Comparison of ENCODE assay signal across 15 cellular contexts in the genomic region with DNA sequence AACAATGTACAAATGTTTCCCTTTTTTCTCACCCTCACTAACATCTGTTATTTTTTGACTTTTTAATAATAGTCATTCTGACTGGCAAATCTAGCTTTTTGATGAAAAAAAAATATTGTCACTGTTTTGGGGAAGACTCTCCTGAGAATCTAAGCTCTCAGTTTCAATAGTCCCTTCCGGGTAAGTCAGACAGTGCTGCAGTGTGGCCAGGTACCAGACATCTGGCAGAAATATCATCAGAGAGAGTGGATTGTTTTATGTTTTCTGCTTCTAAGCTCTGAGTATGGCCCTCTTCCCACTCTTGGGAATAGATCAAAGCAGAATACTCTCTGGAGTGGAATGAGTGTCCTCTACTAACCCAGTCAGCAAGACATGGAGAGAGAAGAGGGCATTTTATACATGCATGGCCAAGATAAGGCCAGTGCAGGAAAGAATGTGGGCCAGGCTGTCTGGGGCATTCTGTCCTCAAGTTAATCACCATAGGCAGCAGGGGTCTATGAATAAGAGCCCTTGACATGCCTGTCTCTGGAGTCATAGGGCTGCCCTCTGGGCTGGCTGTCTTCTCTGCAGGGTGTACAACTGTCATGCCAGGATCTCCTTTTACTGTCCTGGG. TPM values are rescaled to one million over a fixed set of nuclear protein-coding genes. Genes with fewer than 3 reads are reported as not detected.
DNase-seq lines count a peak whose midpoint lies in the region; ATAC-seq and TF ChIP-seq lines count a peak whose summit lies in the region.
"Had no signal": no experiment of that assay in that cellular context is flagged by ENCODE, and none has a peak within 500 bp of the region (broad histone marks: within the 10 kb centered on the region; RNA-seq: fewer than 3 reads in every experiment).

No MANE protein-coding gene starts in this region.

- peaks cover 35% of the 10 kb centered on the region for H3K4me1 Mint-ChIP-seq in HFFc6 (ENCODE audit: low read depth)
- H3K4me1 Mint-ChIP-seq: activated CD4-positive, alpha-beta T cell treated with anti-CD3 and anti-CD28 coated beads, Interleukin-2, amount 10 ng/mL, durations not matched to agents 7 days and 5 days had no signal

- H2AFZ ChIP-seq in OCI-LY7 (ENCODE audit: low read length) = no peak overlapping the region

- no TSS peak for BruUV-seq in OCI-LY7 (replicated peaks; lab: Mats Ljungman, UMichigan)

- POLR2A ChIA-PET in OCI-LY7 (lab: Charles Lee) = interaction anchor here (1.5 to 2.9 kb wide), 2 partner anchors 11 to 13 kb away, joined by 7 to 10 read pairs; no protein-coding TSS in a partner anchor

- H3K79me2 ChIP-seq in OCI-LY7 (ENCODE audit: insufficient read depth, low read depth, low read length) = no peaks in the 10 kb centered on the region

- H3K9me3 Mint-ChIP-seq in HFFc6 = peaks cover 9% of the 10 kb centered on the region; the same call in 1 of the 2 replicates

- H3K4me1 ChIP-seq in adipocyte (ENCODE audit: control insufficient read depth, insufficient read depth, low read length) = peaks cover 16% of the 10 kb centered on the region
- H3K4me1 ChIP-seq in skeletal muscle satellite cell (ENCODE audit: control insufficient read depth, insufficient read depth, low read length) = peaks cover 42% of the 10 kb centered on the region
- no peaks in the 10 kb centered on the region for H3K4me1 ChIP-seq in OCI-LY7 (ENCODE audit: insufficient read depth, low read length, poor library complexity, severe bottlenecking)
- H3K4me1 ChIP-seq: Caco-2, HAP-1, tibial artery had no signal

- no peaks in the 10 kb centered on the region for H4K20me1 ChIP-seq in OCI-LY7 (ENCODE audit: insufficient read depth, low read length)

- no peak for TF ChIP-seq CTCF in HFFc6 (IDR thresholded peaks at IDR 0.05)
- TF ChIP-seq CTCF in OCI-LY7 (conservative IDR thresholded peaks at IDR 0.05; ENCODE audit: low read length) = no peak

- peak; percentile 98 for ATAC-seq in left ventricle myocardium superior
- no peak for ATAC-seq in HG03457 (IDR thresholded peaks at IDR 0.05; ENCODE audit: unreplicated experiment)
- no peak for ATAC-seq in GM19467 (IDR thresholded peaks at IDR 0.05; ENCODE audit: unreplicated experiment)
- no peak for ATAC-seq in GM18505 (IDR thresholded peaks at IDR 0.05; ENCODE audit: unreplicated experiment)

- no peak overlapping the region for H3K4me3 Mint-ChIP-seq in HFFc6
- H3K4me3 Mint-ChIP-seq: activated CD4-positive, alpha-beta T cell treated with anti-CD3 and anti-CD28 coated beads, Interleukin-2, amount 10 ng/mL, durations not matched to agents 7 days and 5 days had no signal

- H3K4me2 ChIP-seq in skeletal muscle satellite cell (ENCODE audit: low read length) (peak overlapping the region; percentile 48), OCI-LY7 (ENCODE audit: low read length) (no peak overlapping the region)

- peaks cover 9% of the 10 kb centered on the region; the same call in 1 of the 2 replicates for H3K36me3 Mint-ChIP-seq in HFFc6 (ENCODE audit: low read depth)

- no peak for TF ChIP-seq POLR2A in GM18505 (IDR thresholded peaks at IDR 0.05; ENCODE audit: borderline replicate concordance, extremely low read depth, insufficient read depth, insufficient read length)

- H3K9me3 ChIP-seq in adipocyte (ENCODE audit: control insufficient read depth, low read length) (peaks cover 12% of the 10 kb centered on the region), skeletal muscle satellite cell (replicated peaks; ENCODE audit: low read length) (no peaks in the 10 kb centered on the region), OCI-LY7 (ENCODE audit: low read length) (no peaks in the 10 kb centered on the region)
- H3K9me3 ChIP-seq: HAP-1 had no signal

- H3K4me3 ChIP-seq in adipocyte (ENCODE audit: low read length) = peak overlapping the region; percentile 8
- H3K4me3 ChIP-seq in skeletal muscle satellite cell (ENCODE audit: low read length) = peak overlapping the region; percentile 23
- no peak overlapping the region for H3K4me3 ChIP-seq in OCI-LY7 (ENCODE audit: low read depth, low read length, poor library complexity, severe bottlenecking)
- H3K4me3 ChIP-seq: HAP-1, tibial artery had no signal

- no peak overlapping the region for H3K27ac Mint-ChIP-seq in HFFc6
- H3K27ac Mint-ChIP-seq: activated CD4-positive, alpha-beta T cell treated with anti-CD3 and anti-CD28 coated beads, Interleukin-2, amount 10 ng/mL, durations not matched to agents 7 days and 5 days had no signal

- H3K27me3 Mint-ChIP-seq in HFFc6 (ENCODE audit: insufficient read depth) = peaks cover 14% of the 10 kb centered on the region

- intact Hi-C loops in left ventricle myocardium superior (cut with micrococcal nuclease) (no loop called here), OCI-LY7 (cut with micrococcal nuclease; ENCODE audit: unreplicated experiment) (no loop called here)

- H3K9ac ChIP-seq in adipocyte (ENCODE audit: low read length) (peak overlapping the region; percentile 56), skeletal muscle satellite cell (ENCODE audit: low read depth, low read length) (peak overlapping the region; percentile 51)

- CTCF ChIA-PET in OCI-LY7 (lab: Charles Lee; ENCODE audit: unreplicated experiment) = interaction anchor here (1.6 kb wide), 1 partner anchor 20 kb away, joined by 4 read pairs; no protein-coding TSS in a partner anchor

- H3K27ac ChIP-seq in OCI-LY7 (ENCODE audit: low read depth, low read length, poor library complexity, severe bottlenecking) = no peak overlapping the region
- H3K27ac ChIP-seq: tibial artery had no signal

- H3K36me3 ChIP-seq in adipocyte (ENCODE audit: control insufficient read depth, insufficient read depth, low read length, severe bottlenecking) (no peaks in the 10 kb centered on the region), skeletal muscle satellite cell (ENCODE audit: insufficient read depth, low read length) (no peaks in the 10 kb centered on the region), OCI-LY7 (ENCODE audit: insufficient read depth, low read length) (no peaks in the 10 kb centered on the region)
- H3K36me3 ChIP-seq: HAP-1, tibial artery had no signal

- no peaks in the 10 kb centered on the region for H3K9me2 ChIP-seq in OCI-LY7 (ENCODE audit: insufficient read depth, low read length)

- H3K27me3 ChIP-seq in adipocyte (replicated peaks; ENCODE audit: control insufficient read depth, insufficient read depth, low read length) = no peaks in the 10 kb centered on the region
- H3K27me3 ChIP-seq in skeletal muscle satellite cell (ENCODE audit: control insufficient read depth, insufficient read depth, low read length) = no peaks in the 10 kb centered on the region

- DNase-seq in HFFc6 (peak; percentile 59), adipocyte (ENCODE audit: low read depth) (peak; percentile 67), left ventricle myocardium superior (peak; percentile 42), OCI-LY7 (ENCODE audit: low spot score) (no peak)
- DNase-seq: activated CD4-positive, alpha-beta T cell treated with anti-CD3 and anti-CD28 coated beads, Interleukin-2, amount 10 ng/mL, durations not matched to agents 7 days and 5 days; activated effector memory CD4-positive, alpha-beta T cell treated with Interleukin-2 at 50 U/mL for 16 hours; Caco-2; NCI-H187; tibial artery had no signal

RNA-seq across cellular contexts. Expression of gene OR2S2, which starts 38.5 kb away (rescaled TPM):
- not detected for total RNA-seq in HFFc6 (2021; fragmentation: NEBNext Ultra II Directional; extraction: Animal tissue kit (Norgen Biotek cat#: 25700))
- total RNA-seq in left ventricle myocardium superior = not detected
- not detected in 2 replicates for total RNA-seq in skeletal muscle satellite cell (2012; rRNA removed)
- total RNA-seq in OCI-LY7 (2014; rRNA removed; shearing (Covaris generic)) = not detected in 2 replicates
- not detected in 2 replicates for total RNA-seq in OCI-LY7 (2022)
- total RNA-seq: activated CD4-positive, alpha-beta T cell treated with anti-CD3 and anti-CD28 coated beads, Interleukin-2, amount 10 ng/mL, durations not matched to agents 7 days and 5 days; Caco-2; cerebellum had no signal

RNA-seq across cellular contexts. Expression of gene RECK, which starts 40.2 kb away (rescaled TPM):
- total RNA-seq in HFFc6 (2021; fragmentation: NEBNext Ultra II Directional; extraction: Animal tissue kit (Norgen Biotek cat#: 25700)) = 100 to 1,000 TPM; 149 to 182 (median 173) TPM
- total RNA-seq in left ventricle myocardium superior (4.5 TPM), OCI-LY7 (2022) (6.5 and 8.1 TPM in 2 replicates)
- total RNA-seq in skeletal muscle satellite cell (2012; rRNA removed) = 13.7 and 13.8 TPM in 2 replicates
- 3.0 and 6.0 TPM in 2 replicates for total RNA-seq in OCI-LY7 (2014; rRNA removed; shearing (Covaris generic))

Comparison
In these comparisons a context has a peak if more than half of its experiments do, and no peak if none do; other contexts are left out.
1. RNA of gene RECK, which starts 40.2 kb away (total RNA-seq): 149 to 182 TPM in HFFc6; 3.0 to 8.1 TPM in OCI-LY7 and 4.5 TPM in left ventricle myocardium superior (single experiment); every median in the first group is over 10 times any median in the second.